Comparison of ENCODE assay signal across 12 cellular contexts in genomic region chr3:120344349-120344748, GRCh38. TPM values are rescaled to one million over a fixed set of nuclear protein-coding genes. Genes with fewer than 3 reads are reported as not detected.
DNase-seq lines count a peak whose midpoint lies in the region; ATAC-seq, FAIRE-seq and TF ChIP-seq lines count a peak whose summit lies in the region.
"Had no signal": no experiment of that assay in that cellular context is flagged by ENCODE, and none has a peak within 500 bp of the region (broad histone marks: within the 10 kb centered on the region; RNA-seq: fewer than 3 reads in every experiment).

No MANE protein-coding gene starts in this region.

- POLR2A ChIA-PET in CD8-positive, alpha-beta T cell (lab: Charles Lee): no interaction called here
- POLR2A ChIA-PET in activated CD4-positive, alpha-beta memory T cell treated with anti-CD3 and anti-CD28 coated beads for 36 hours (lab: Charles Lee): interaction anchor here (1.0 to 1.8 kb wide), 2 partner anchors 249 to 1049 kb away, joined by 3 to 8 read pairs; no protein-coding TSS in a partner anchor

- no peak for TF ChIP-seq POLR2A in lower leg skin (IDR thresholded peaks at IDR 0.05)

- H3K36me3 Mint-ChIP-seq in CD8-positive, alpha-beta T cell: peaks cover 43% of the 10 kb centered on the region
- peaks cover 31% of the 10 kb centered on the region for H3K36me3 Mint-ChIP-seq in activated CD4-positive, alpha-beta memory T cell treated with anti-CD3 and anti-CD28 coated beads for 36 hours

- H3K4me1 Mint-ChIP-seq in CD8-positive, alpha-beta T cell (ENCODE audit: low read depth): peaks cover 67% of the 10 kb centered on the region
- peaks cover 54% of the 10 kb centered on the region for H3K4me1 Mint-ChIP-seq in activated CD4-positive, alpha-beta memory T cell treated with anti-CD3 and anti-CD28 coated beads for 36 hours (ENCODE audit: low read depth)

- 33 to 35% methylated on average over 1 of the region's 1 CpG for WGBS in lower leg skin, 2 donors

- FAIRE-seq in GM19239 (lab: Jason Lieb, UNC): peak; percentile 18
- no peak for FAIRE-seq in D721Med (lab: Jason Lieb, UNC)

- CTCF ChIA-PET in CD8-positive, alpha-beta T cell (lab: Charles Lee): interaction anchor here (1.2 kb wide), 1 partner anchor 73 kb away, joined by 3 read pairs; no protein-coding TSS in a partner anchor
- CTCF ChIA-PET in activated CD4-positive, alpha-beta memory T cell treated with anti-CD3 and anti-CD28 coated beads for 36 hours (lab: Charles Lee): interaction anchor here (1.7 kb wide), 1 partner anchor 73 kb away, joined by 5 read pairs; no protein-coding TSS in a partner anchor

- no peaks in the 10 kb centered on the region for H3K36me3 ChIP-seq in CD8-positive, alpha-beta T cell (ENCODE audit: insufficient read depth, low read length)

- peaks cover 5% of the 10 kb centered on the region for H3K9me3 Mint-ChIP-seq in CD8-positive, alpha-beta T cell
- H3K9me3 Mint-ChIP-seq in activated CD4-positive, alpha-beta memory T cell treated with anti-CD3 and anti-CD28 coated beads for 36 hours: peaks cover 7% of the 10 kb centered on the region

- peak overlapping the region; percentile 12 for H3K27ac Mint-ChIP-seq in CD8-positive, alpha-beta T cell
- peak overlapping the region; percentile 63 for H3K27ac Mint-ChIP-seq in activated CD4-positive, alpha-beta memory T cell treated with anti-CD3 and anti-CD28 coated beads for 36 hours
- H3K27ac Mint-ChIP-seq: dendritic cell treated with granulocyte-macrophage colony-stimulating factor and Interleukin-4, amounts not matched to agents 40 ng/mL and 50 ng/mL, for 4 days; stimulated activated naive B cell treated with anti-CD40 and anti-IgM and Interleukin-4, amounts not matched to agents 10 μg/mL and 1 μg/mL and 100 μg/mL, for 72 hours had no signal

- TF ChIP-seq CTCF in CD8-positive, alpha-beta T cell (IDR thresholded peaks at IDR 0.05): no peak
- TF ChIP-seq CTCF in fibroblast of villous mesenchyme (IDR thresholded peaks at IDR 0.05; ENCODE audit: insufficient read depth, low read depth, low read length) (no peak), lower leg skin (IDR thresholded peaks at IDR 0.05) (no peak), D721Med (IDR thresholded peaks at IDR 0.05; ENCODE audit: insufficient read depth, missing control alignments) (no peak)

- no peaks in the 10 kb centered on the region for H3K27me3 ChIP-seq in CD8-positive, alpha-beta T cell (ENCODE audit: insufficient read depth, low read length)

- intact Hi-C loops in CD8-positive, alpha-beta T cell (cut with DNase I, micrococcal nuclease): loop anchor here (10.0 kb wide), 6 partner anchors 310 to 1490 kb away; partner anchors contain the start of genes ARHGAP31 (in 1 of the 2), EAF2 (in 1 of the 2), HCLS1 (in 1 of the 2) and IQCB1 (in 1 of the 2)
- intact Hi-C loops in activated CD4-positive, alpha-beta memory T cell treated with anti-CD3 and anti-CD28 coated beads for 36 hours (cut with micrococcal nuclease): loop anchor here (1.0 to 10.0 kb wide), 5 partner anchors 32 to 1050 kb away; partner anchors contain the start of gene ARHGAP31
- intact Hi-C loops in lower leg skin (cut with DNase I; ENCODE audit: low total_unique reads): no loop called here

- peaks cover 41% of the 10 kb centered on the region for H3K4me1 ChIP-seq in CD8-positive, alpha-beta T cell (ENCODE audit: insufficient read depth, low read length)

- DNase-seq in CD8-positive, alpha-beta T cell: no peak
- no peak for DNase-seq in GM19239 (ENCODE audit: insufficient read length, low spot score)
- no peak for DNase-seq in activated CD4-positive, alpha-beta memory T cell treated with anti-CD3 and anti-CD28 coated beads for 36 hours
- peak; percentile 49 for DNase-seq in fibroblast of villous mesenchyme (ENCODE audit: low read depth)
- DNase-seq in stimulated activated CD8-positive, alpha-beta memory T cell treated with anti-CD3 and anti-CD28 coated beads, Interleukin-4, amount 100 ng/mL, for 48 hours: no peak
- no peak for DNase-seq in lower leg skin (ENCODE audit: low spot score in 2 of 2)
- DNase-seq in D721Med (ENCODE audit: insufficient read length, low spot score): no peak
- DNase-seq: Calu3; NCI-H1436; stimulated activated naive B cell treated with anti-CD40 and anti-IgM and Interleukin-4, amounts not matched to agents 10 μg/mL and 1 μg/mL and 100 μg/mL, for 72 hours had no signal

- peak; percentile 18 for ATAC-seq in CD8-positive, alpha-beta T cell
- no peak for ATAC-seq in HG03442 (IDR thresholded peaks at IDR 0.05; ENCODE audit: unreplicated experiment)
- ATAC-seq: stimulated activated naive B cell treated with anti-CD40 and anti-IgM and Interleukin-4, amounts not matched to agents 10 μg/mL and 1 μg/mL and 100 μg/mL, for 72 hours had no signal

- H3K27ac ChIP-seq in CD8-positive, alpha-beta T cell (ENCODE audit: low read depth, low read length): no peak overlapping the region

- no peak overlapping the region for H3K4me3 ChIP-seq in CD8-positive, alpha-beta T cell (ENCODE audit: low read depth, low read length)
- no peak overlapping the region for H3K4me3 ChIP-seq in fibroblast of villous mesenchyme (ENCODE audit: low read depth, low read length)
- H3K4me3 ChIP-seq in lower leg skin (ENCODE audit: low read depth, poor library complexity, severe bottlenecking): no peak overlapping the region

- peak overlapping the region; percentile 30 for H3K4me3 Mint-ChIP-seq in CD8-positive, alpha-beta T cell
- H3K4me3 Mint-ChIP-seq in activated CD4-positive, alpha-beta memory T cell treated with anti-CD3 and anti-CD28 coated beads for 36 hours: peak overlapping the region; percentile 53
- H3K4me3 Mint-ChIP-seq: dendritic cell treated with granulocyte-macrophage colony-stimulating factor and Interleukin-4, amounts not matched to agents 40 ng/mL and 50 ng/mL, for 4 days; stimulated activated naive B cell treated with anti-CD40 and anti-IgM and Interleukin-4, amounts not matched to agents 10 μg/mL and 1 μg/mL and 100 μg/mL, for 72 hours had no signal

- H3K9me3 ChIP-seq in CD8-positive, alpha-beta T cell (ENCODE audit: low read length): no peaks in the 10 kb centered on the region

- H3K27me3 Mint-ChIP-seq in CD8-positive, alpha-beta T cell (ENCODE audit: low read depth): no peaks in the 10 kb centered on the region
- no peaks in the 10 kb centered on the region for H3K27me3 Mint-ChIP-seq in activated CD4-positive, alpha-beta memory T cell treated with anti-CD3 and anti-CD28 coated beads for 36 hours
- H3K27me3 Mint-ChIP-seq: dendritic cell treated with granulocyte-macrophage colony-stimulating factor and Interleukin-4, amounts not matched to agents 40 ng/mL and 50 ng/mL, for 4 days; stimulated activated naive B cell treated with anti-CD40 and anti-IgM and Interleukin-4, amounts not matched to agents 10 μg/mL and 1 μg/mL and 100 μg/mL, for 72 hours had no signal

RNA-seq across cellular contexts. Expression of gene LRRC58, which starts 4.8 kb away (rescaled TPM):
- total RNA-seq in CD8-positive, alpha-beta T cell: 10 to 100 TPM; 16.1 to 17.0 TPM
- 10 to 100 TPM; 16.2 to 16.9 TPM for total RNA-seq in activated CD4-positive, alpha-beta memory T cell treated with anti-CD3 and anti-CD28 coated beads for 36 hours
- total RNA-seq in fibroblast of villous mesenchyme (29.4 and 29.6 TPM in 2 replicates), lower leg skin (10 to 100 TPM; 29.3 to 33.0 (median 31.3) TPM)

RNA-seq across cellular contexts. Expression of gene GPR156, which starts 59.3 kb away (rescaled TPM):
- total RNA-seq in CD8-positive, alpha-beta T cell: under 1 TPM in 1 of 2 experiments, not detected in 1; 0.17 TPM
- total RNA-seq in activated CD4-positive, alpha-beta memory T cell treated with anti-CD3 and anti-CD28 coated beads for 36 hours: not detected
- total RNA-seq in fibroblast of villous mesenchyme: 0.43 and 1.3 TPM in 2 replicates
- total RNA-seq in lower leg skin: under 1 TPM; 0.20 to 0.72 (median 0.41) TPM
